Comparison of ENCODE assay signal across 15 cellular contexts in the genomic region with DNA sequence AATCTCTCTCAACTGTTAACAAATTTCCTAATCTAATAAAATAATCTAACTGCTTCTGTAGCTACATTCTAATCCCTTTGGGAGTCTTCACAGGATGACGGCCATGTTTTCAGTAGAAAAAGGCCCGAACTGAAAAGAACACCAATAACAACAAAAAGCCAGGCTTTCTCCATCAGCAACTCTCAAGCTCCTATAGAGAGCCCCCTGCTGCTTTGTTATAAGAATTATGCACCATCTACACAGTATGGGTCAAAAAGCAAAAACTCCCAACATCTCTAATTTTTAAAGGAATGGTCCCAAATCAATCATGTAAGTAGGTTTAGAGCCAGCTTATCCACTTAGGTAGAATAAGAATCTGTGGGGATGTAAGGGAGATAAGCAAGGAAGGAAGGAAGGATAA.
DNase-seq lines count a peak whose midpoint lies in the region; ATAC-seq and TF ChIP-seq lines count a peak whose summit lies in the region.
"Had no signal": no experiment of that assay in that cellular context is flagged by ENCODE, and none has a peak within 500 bp of the region (broad histone marks: within the 10 kb centered on the region; RNA-seq: fewer than 3 reads in every experiment).

No MANE protein-coding gene starts in this region.

- intact Hi-C loops in left cardiac atrium (cut with DNase I) (no loop called here), esophagus squamous epithelium (cut with DNase I) (no loop called here)

- WGBS in esophagus squamous epithelium, 2 donors, result 69 to 75% methylated on average over 2 of the region's 2 CpGs

- no peaks in the 10 kb centered on the region for H3K27me3 ChIP-seq in cardiac muscle cell
- H3K27me3 ChIP-seq in H7 (ENCODE audit: control insufficient read depth, insufficient read depth, low read length), result no peaks in the 10 kb centered on the region
- no peaks in the 10 kb centered on the region for H3K27me3 ChIP-seq in esophagus squamous epithelium
- H3K27me3 ChIP-seq: testis had no signal

- H3K9me3 ChIP-seq in cardiac muscle cell (ENCODE audit: low read depth) (no peaks in the 10 kb centered on the region), esophagus squamous epithelium (no peaks in the 10 kb centered on the region)
- H3K9me3 ChIP-seq: testis had no signal

- DNase-seq in cardiac muscle cell (ENCODE audit: low read depth in 1 of 2, low spot score in 1 of 2) (peak in 1 of 2 donors; percentile 27), left cardiac atrium (no peak), astrocyte of the cerebellum (ENCODE audit: low read depth) (no peak), globus pallidus (ENCODE audit: low spot score) (peak; percentile 16), H7 (no peak), esophagus squamous epithelium (lab: John Stamatoyannopoulos, UW) (no peak), GM13976 (ENCODE audit: low spot score) (no peak)
- no peak for DNase-seq in stimulated activated naive CD4-positive, alpha-beta T cell treated with Interleukin-2 at 50 U/mL for 16 hours (lab: John Stamatoyannopoulos, UW)
- DNase-seq: ACHN; activated effector memory CD4-positive, alpha-beta T cell treated with anti-CD3 and anti-CD28 coated beads, Interleukin-2, amount 50 U/mL, for 16 hours; DMS 273 treated with DMSO at 0.1 percent for 48 hours; NCI-H1048; NCI-H524; RPMI8226; testis had no signal

- H3K4me1 ChIP-seq in cardiac muscle cell (ENCODE audit: low read depth), result peaks cover 32% of the 10 kb centered on the region
- no peaks in the 10 kb centered on the region for H3K4me1 ChIP-seq in esophagus squamous epithelium

- TF ChIP-seq CTCF in cardiac muscle cell (IDR thresholded peaks at IDR 0.05; ENCODE audit: low read depth, low read length), result peak; percentile 38
- peak; percentile 4 for TF ChIP-seq CTCF in astrocyte of the cerebellum (IDR thresholded peaks at IDR 0.05; ENCODE audit: low read depth, low read length, missing control alignments)
- TF ChIP-seq CTCF in esophagus squamous epithelium (IDR thresholded peaks at IDR 0.05), result no peak
- TF ChIP-seq CTCF in GM13976 (IDR thresholded peaks at IDR 0.05; ENCODE audit: borderline replicate concordance, control extremely low read depth, extremely low read depth, insufficient read depth, missing control alignments), result no peak

- no peak for TF ChIP-seq POLR2A in esophagus squamous epithelium (IDR thresholded peaks at IDR 0.05)

- H3K4me3 ChIP-seq in cardiac muscle cell (no peak overlapping the region), astrocyte of the cerebellum (ENCODE audit: low read depth, low read length) (no peak overlapping the region), H7 (ENCODE audit: insufficient read depth, low read depth, low read length) (no peak overlapping the region), esophagus squamous epithelium (no peak overlapping the region)
- H3K4me3 ChIP-seq: testis had no signal

- in situ Hi-C loops in astrocyte of the cerebellum (cut with HindIII; ENCODE audit: low sequenced_read_pairs) (no loop called here), GM13976 (cut with MboI; ENCODE audit: low sequenced_read_pairs, unreplicated experiment) (no loop called here)

- H3K27ac ChIP-seq in cardiac muscle cell (no peak overlapping the region), esophagus squamous epithelium (no peak overlapping the region)
- H3K27ac ChIP-seq: testis had no signal

- no peak for ATAC-seq in left cardiac atrium

- H3K36me3 ChIP-seq in cardiac muscle cell, result no peaks in the 10 kb centered on the region
- peaks cover 3% of the 10 kb centered on the region for H3K36me3 ChIP-seq in H7 (replicated peaks; ENCODE audit: control insufficient read depth, insufficient read depth, low read length)
- peaks cover 0 to 96% (median 6%) of the 10 kb centered on the region in 3 donors for H3K36me3 ChIP-seq in esophagus squamous epithelium

Comparison
In these comparisons a context has a peak if more than half of its experiments do, and no peak if none do; other contexts are left out.
1. CTCF ChIP-seq: peak in cardiac muscle cell (single experiment) and astrocyte of the cerebellum (single experiment); none in esophagus squamous epithelium (0 of 6) and GM13976 (single experiment).